20 cellular contexts compared by ENCODE assay signal in genomic region chr16:26606381-26607150, GRCh38.
DNase-seq lines count a peak whose midpoint lies in the region; TF ChIP-seq lines count a peak whose summit lies in the region.
"Had no signal": no experiment of that assay in that cellular context is flagged by ENCODE, and none has a peak within 500 bp of the region (broad histone marks: within the 10 kb centered on the region; RNA-seq: fewer than 3 reads in every experiment).

No MANE protein-coding gene starts in this region.

- peaks cover 26% of the 10 kb centered on the region for H3K9me3 Mint-ChIP-seq in T-helper 1 cell treated with Interleukin-12 subunit alpha and Interleukin-12 subunit beta and Interleukin-4 antibody, amounts not matched to agents 30 μg/mL and 1 μg/mL, for 36 hours
- no peaks in the 10 kb centered on the region for H3K9me3 Mint-ChIP-seq in activated naive CD8-positive, alpha-beta T cell (ENCODE audit: low read depth)
- H3K9me3 Mint-ChIP-seq in activated naive CD8-positive, alpha-beta T cell treated with anti-CD3 and anti-CD28 coated beads for 36 hours: peaks cover 4% of the 10 kb centered on the region
- H3K9me3 Mint-ChIP-seq in endodermal cell: no peaks in the 10 kb centered on the region
- H3K9me3 Mint-ChIP-seq: CD4-positive, alpha-beta T cell had no signal

- H3K27me3 ChIP-seq in endodermal cell (ENCODE audit: control insufficient read depth, insufficient read depth, low read length, poor library complexity, severe bottlenecking) (peaks cover 15% of the 10 kb centered on the region), trophoblast cell (ENCODE audit: insufficient read depth, low read length) (no peaks in the 10 kb centered on the region), tibial artery (no peaks in the 10 kb centered on the region), transverse colon (no peaks in the 10 kb centered on the region)
- H3K27me3 ChIP-seq: MG63 had no signal

- no peak overlapping the region for H3K4ac ChIP-seq in trophoblast cell (ENCODE audit: low read depth, low read length)

- no peak for TF ChIP-seq POLR2A in transverse colon (IDR thresholded peaks at IDR 0.05)

- no peak overlapping the region for H3K4me3 ChIP-seq in endodermal cell (ENCODE audit: low read length)
- no peak overlapping the region for H3K4me3 ChIP-seq in trophoblast cell (ENCODE audit: low read depth, low read length)
- H3K4me3 ChIP-seq in tibial artery: no peak overlapping the region
- no peak overlapping the region for H3K4me3 ChIP-seq in transverse colon
- H3K4me3 ChIP-seq: GM23248, K562, MG63 had no signal

- DNase-seq in T-helper 1 cell (no peak), endodermal cell (peak; percentile 76), trophoblast cell (peak; percentile 8 to 53), tibial artery (no peak), transverse colon (no peak)
- DNase-seq in activated naive CD8-positive, alpha-beta T cell treated with anti-CD3 and anti-CD28 coated beads for 36 hours: no peak
- DNase-seq: 8988T; ACHN; CD4-positive, alpha-beta T cell; COR-L47; GM23248; H7; MG63; NCI-H146; NCI-H1930; NCI-H446 had no signal

- no peak overlapping the region for H2BK12ac ChIP-seq in trophoblast cell (ENCODE audit: low read length)

- no peaks in the 10 kb centered on the region for H3K79me2 ChIP-seq in trophoblast cell (ENCODE audit: control insufficient read depth, insufficient read depth, low read length, poor library complexity)

- H3K4me1 ChIP-seq in endodermal cell (ENCODE audit: control insufficient read depth, insufficient read depth, low read length): peaks cover 21% of the 10 kb centered on the region
- H3K4me1 ChIP-seq in trophoblast cell (ENCODE audit: control insufficient read depth in 1 of 2, insufficient read depth in 2 of 2, low read length in 2 of 2): no peaks in the 10 kb centered on the region
- H3K4me1 ChIP-seq in tibial artery: no peaks in the 10 kb centered on the region
- H3K4me1 ChIP-seq in transverse colon: no peaks in the 10 kb centered on the region

- no peak overlapping the region for H4K12ac ChIP-seq in trophoblast cell (ENCODE audit: low read depth, low read length)

- no peaks in the 10 kb centered on the region for H3K9me3 ChIP-seq in endodermal cell (ENCODE audit: control insufficient read depth, low read length)
- peaks cover 1% of the 10 kb centered on the region for H3K9me3 ChIP-seq in trophoblast cell (ENCODE audit: insufficient read depth, low read depth, low read length)
- no peaks in the 10 kb centered on the region for H3K9me3 ChIP-seq in tibial artery
- no peaks in the 10 kb centered on the region for H3K9me3 ChIP-seq in transverse colon
- H3K9me3 ChIP-seq: MG63 had no signal

- in situ Hi-C loops in transverse colon (cut with MboI; ENCODE audit: low pct_ligation_motif_present in 1 of 4, low pct_unique_long_range_greater_than_20kb in 1 of 4, low sequenced_read_pairs in 3 of 4): no loop called here

- H3K4me2 ChIP-seq in trophoblast cell (ENCODE audit: low read length): no peak overlapping the region

- H3K4me1 Mint-ChIP-seq in T-helper 1 cell treated with Interleukin-12 subunit alpha and Interleukin-12 subunit beta and Interleukin-4 antibody, amounts not matched to agents 30 μg/mL and 1 μg/mL, for 36 hours (ENCODE audit: low read depth): peaks cover 64% of the 10 kb centered on the region
- H3K4me1 Mint-ChIP-seq in activated naive CD8-positive, alpha-beta T cell (ENCODE audit: low read depth): peaks cover 18% of the 10 kb centered on the region
- H3K4me1 Mint-ChIP-seq in activated naive CD8-positive, alpha-beta T cell treated with anti-CD3 and anti-CD28 coated beads for 36 hours: peaks cover 12% of the 10 kb centered on the region
- H3K4me1 Mint-ChIP-seq in endodermal cell: peaks cover 28% of the 10 kb centered on the region

- H2BK120ac ChIP-seq in trophoblast cell (ENCODE audit: insufficient read depth, low read length, poor library complexity): no peak overlapping the region

- intact Hi-C loops in tibial artery (cut with DNase I; ENCODE audit: low total_unique reads): no loop called here
- intact Hi-C loops in transverse colon (cut with DNase I; ENCODE audit: low total_unique reads): no loop called here

- no peak overlapping the region for H4K91ac ChIP-seq in trophoblast cell (ENCODE audit: low read depth, low read length)

- H3K4me3 Mint-ChIP-seq in T-helper 1 cell treated with Interleukin-12 subunit alpha and Interleukin-12 subunit beta and Interleukin-4 antibody, amounts not matched to agents 30 μg/mL and 1 μg/mL, for 36 hours: peak overlapping the region; percentile 27
- H3K4me3 Mint-ChIP-seq in activated naive CD8-positive, alpha-beta T cell: no peak overlapping the region
- no peak overlapping the region for H3K4me3 Mint-ChIP-seq in activated naive CD8-positive, alpha-beta T cell treated with anti-CD3 and anti-CD28 coated beads for 36 hours
- H3K4me3 Mint-ChIP-seq in endodermal cell: no peak overlapping the region
- H3K4me3 Mint-ChIP-seq: CD4-positive, alpha-beta T cell had no signal

- 68 to 77% methylated on average over 3 of the region's 3 CpGs for WGBS in endodermal cell (ENCODE audit: insufficient coverage in 1 of 2, insufficient read length in 1 of 2), 2 experiments
- no CpG with 5 or more reads among the region's 3 CpGs for WGBS in trophoblast cell (ENCODE audit: extremely low coverage, insufficient coverage, insufficient read length)
- 79 to 83% methylated on average over 2 to 3 of the region's 3 CpGs for WGBS in transverse colon (ENCODE audit: low coverage in 1 of 2), 2 donors

- TF ChIP-seq CTCF in endodermal cell (conservative IDR thresholded peaks at IDR 0.05): no peak
- TF ChIP-seq CTCF in tibial artery (IDR thresholded peaks at IDR 0.05): no peak
- no peak for TF ChIP-seq CTCF in transverse colon (IDR thresholded peaks at IDR 0.05)

- H3K14ac ChIP-seq in trophoblast cell (ENCODE audit: low read length): no peak overlapping the region

- H2AK5ac ChIP-seq in trophoblast cell (ENCODE audit: low read length): no peak overlapping the region

- H2BK5ac ChIP-seq in trophoblast cell (ENCODE audit: low read depth, low read length, poor library complexity): no peak overlapping the region

- H3K79me1 ChIP-seq in trophoblast cell (ENCODE audit: low read length): no peaks in the 10 kb centered on the region

- no peaks in the 10 kb centered on the region for H3K27me3 Mint-ChIP-seq in T-helper 1 cell treated with Interleukin-12 subunit alpha and Interleukin-12 subunit beta and Interleukin-4 antibody, amounts not matched to agents 30 μg/mL and 1 μg/mL, for 36 hours (ENCODE audit: low read depth)
- H3K27me3 Mint-ChIP-seq in activated naive CD8-positive, alpha-beta T cell: peaks cover 4% of the 10 kb centered on the region
- H3K27me3 Mint-ChIP-seq in activated naive CD8-positive, alpha-beta T cell treated with anti-CD3 and anti-CD28 coated beads for 36 hours: peaks cover 50% of the 10 kb centered on the region
- H3K27me3 Mint-ChIP-seq in endodermal cell (ENCODE audit: insufficient read depth): peaks cover 52% of the 10 kb centered on the region

- no peak overlapping the region for H3K18ac ChIP-seq in trophoblast cell (ENCODE audit: low read length)

- H3K27ac Mint-ChIP-seq in T-helper 1 cell treated with Interleukin-12 subunit alpha and Interleukin-12 subunit beta and Interleukin-4 antibody, amounts not matched to agents 30 μg/mL and 1 μg/mL, for 36 hours: peak overlapping the region; percentile 84
- peak overlapping the region; percentile 12 for H3K27ac Mint-ChIP-seq in activated naive CD8-positive, alpha-beta T cell
- H3K27ac Mint-ChIP-seq in activated naive CD8-positive, alpha-beta T cell treated with anti-CD3 and anti-CD28 coated beads for 36 hours: no peak overlapping the region
- H3K27ac Mint-ChIP-seq in endodermal cell: peak overlapping the region; percentile 50
- H3K27ac Mint-ChIP-seq: CD4-positive, alpha-beta T cell had no signal

- no peak overlapping the region for H4K8ac ChIP-seq in trophoblast cell (ENCODE audit: low read depth, low read length)

- H3K27ac ChIP-seq in endodermal cell (ENCODE audit: low read depth, low read length) (no peak overlapping the region), trophoblast cell (ENCODE audit: low read depth, low read length) (no peak overlapping the region), tibial artery (no peak overlapping the region), transverse colon (no peak overlapping the region)
- H3K27ac ChIP-seq: GM23248, RWPE1 had no signal

- no peak for TF ChIP-seq EP300 in transverse colon (IDR thresholded peaks at IDR 0.05; ENCODE audit: low read depth)

- H3K36me3 Mint-ChIP-seq in T-helper 1 cell treated with Interleukin-12 subunit alpha and Interleukin-12 subunit beta and Interleukin-4 antibody, amounts not matched to agents 30 μg/mL and 1 μg/mL, for 36 hours (ENCODE audit: low read depth): peaks cover 22% of the 10 kb centered on the region
- no peaks in the 10 kb centered on the region for H3K36me3 Mint-ChIP-seq in activated naive CD8-positive, alpha-beta T cell
- H3K36me3 Mint-ChIP-seq in activated naive CD8-positive, alpha-beta T cell treated with anti-CD3 and anti-CD28 coated beads for 36 hours: peaks cover 4% of the 10 kb centered on the region
- no peaks in the 10 kb centered on the region for H3K36me3 Mint-ChIP-seq in endodermal cell (ENCODE audit: low read depth)

- no peaks in the 10 kb centered on the region for H3K36me3 ChIP-seq in endodermal cell (ENCODE audit: control insufficient read depth, insufficient read depth, low read length)
- no peaks in the 10 kb centered on the region for H3K36me3 ChIP-seq in trophoblast cell (ENCODE audit: control insufficient read depth in 1 of 2, insufficient read depth in 2 of 2, low read length in 2 of 2)
- H3K36me3 ChIP-seq in tibial artery: no peaks in the 10 kb centered on the region
- H3K36me3 ChIP-seq in transverse colon: no peaks in the 10 kb centered on the region
- H3K36me3 ChIP-seq: MG63 had no signal

- H2AFZ ChIP-seq in trophoblast cell (ENCODE audit: insufficient read depth, low read length, poor library complexity): no peak overlapping the region
- H2AFZ ChIP-seq: GM23248 had no signal

- H3K9ac ChIP-seq in endodermal cell (ENCODE audit: extremely low read depth, low read length, poor library complexity, severe bottlenecking) (no peak overlapping the region), trophoblast cell (ENCODE audit: low read length) (no peak overlapping the region)
- H3K9ac ChIP-seq: GM23248 had no signal

- H3K23ac ChIP-seq in trophoblast cell (ENCODE audit: low read length): no peak overlapping the region

Comparison
In these comparisons a context has a peak if more than half of its experiments do, and no peak if none do; other contexts are left out.
1. DNase-seq: peak in endodermal cell (single experiment) and trophoblast cell (2 of 2); none in T-helper 1 cell (0 of 5), activated naive CD8-positive, alpha-beta T cell treated with anti-CD3 and anti-CD28 coated beads for 36 hours (single experiment), tibial artery (0 of 2) and transverse colon (single experiment).